In genomic region chr1:7669559-7670208, GRCh38 we compare ENCODE assay signal across 1 cellular context.
A peak's percentile ranks its signal among the peaks of the same experiment; 100 is the strongest.
TF ChIP-seq lines count a peak whose summit lies in the region.

No MANE protein-coding gene starts in this region.

TF ChIP-seq in HepG2, 621 proteins besides CTCF, POLR2A, EP300 and RAD21 (continued from another document and continues in another):
- TF ChIP-seq ZXDC (CRISPR knock-in tag; IDR thresholded peaks at IDR 0.05): no peak
- TF ChIP-seq DPF2 (CRISPR knock-in tag; IDR thresholded peaks at IDR 0.05; ENCODE audit: borderline replicate concordance, low read depth): no peak
- no peak for TF ChIP-seq ZNF101 (CRISPR knock-in tag; IDR thresholded peaks at IDR 0.05; ENCODE audit: borderline replicate concordance, low read depth)
- TF ChIP-seq AGO1 (IDR thresholded peaks at IDR 0.05; ENCODE audit: low read depth, low read length, poor library complexity, severe bottlenecking): peak; percentile 8
- no peak for TF ChIP-seq ZNF317 (CRISPR knock-in tag; IDR thresholded peaks at IDR 0.05)
- no peak for TF ChIP-seq ARID4A (CRISPR knock-in tag; IDR thresholded peaks at IDR 0.05; ENCODE audit: borderline replicate concordance)
- no peak for TF ChIP-seq ZNF556 (CRISPR knock-in tag; IDR thresholded peaks at IDR 0.05; ENCODE audit: borderline replicate concordance)
- no peak for TF ChIP-seq PPARG (CRISPR knock-in tag; conservative IDR thresholded peaks at IDR 0.05)
- TF ChIP-seq NFE2L2 (IDR thresholded peaks at IDR 0.05; ENCODE audit: low read length): no peak
- no peak for TF ChIP-seq ZSCAN22 (CRISPR knock-in tag; IDR thresholded peaks at IDR 0.05)
- no peak for TF ChIP-seq PRDM4 (CRISPR knock-in tag; IDR thresholded peaks at IDR 0.05; ENCODE audit: borderline replicate concordance)
- 0 out of 2 replicates have a peak, but pooled peaks have one; percentile 31 for TF ChIP-seq FOXA3 (CRISPR knock-in tag; IDR thresholded peaks at IDR 0.05)
- no peak for TF ChIP-seq PRMT3 (CRISPR knock-in tag; IDR thresholded peaks at IDR 0.05; ENCODE audit: borderline replicate concordance, low read depth)
- TF ChIP-seq FOXA1 (IDR thresholded peaks at IDR 0.05): no peak
- peak; percentile 58; the same call in 1 of the 2 replicates for TF ChIP-seq FOXA1 (CRISPR knock-in tag; IDR thresholded peaks at IDR 0.05)
- peak; percentile 52; the same call in 1 of the 2 replicates for TF ChIP-seq HNF1B (CRISPR knock-in tag; IDR thresholded peaks at IDR 0.05)
- no peak for TF ChIP-seq ZUFSP (CRISPR knock-in tag; IDR thresholded peaks at IDR 0.05; ENCODE audit: borderline replicate concordance)
- no peak for TF ChIP-seq U2AF2 (IDR thresholded peaks at IDR 0.05; ENCODE audit: low read depth, low read length)
- no peak for TF ChIP-seq MNT (IDR thresholded peaks at IDR 0.05)
- no peak for TF ChIP-seq RBAK (CRISPR knock-in tag; IDR thresholded peaks at IDR 0.05)
- no peak for TF ChIP-seq HOXA7 (CRISPR knock-in tag; IDR thresholded peaks at IDR 0.05)
- TF ChIP-seq ZNF337 (CRISPR knock-in tag; IDR thresholded peaks at IDR 0.05; ENCODE audit: borderline replicate concordance, low read depth): no peak
- no peak for TF ChIP-seq ESRRA (CRISPR knock-in tag; IDR thresholded peaks at IDR 0.05; ENCODE audit: low read depth)
- no peak for TF ChIP-seq ZNF276 (CRISPR knock-in tag; IDR thresholded peaks at IDR 0.05; ENCODE audit: low read depth)
- TF ChIP-seq JDP2 (CRISPR knock-in tag; IDR thresholded peaks at IDR 0.05; ENCODE audit: borderline replicate concordance): no peak
- TF ChIP-seq ZNF878 (CRISPR knock-in tag; IDR thresholded peaks at IDR 0.05): no peak
- TF ChIP-seq ZNF33A (CRISPR knock-in tag; IDR thresholded peaks at IDR 0.05; ENCODE audit: borderline replicate concordance): no peak
- no peak for TF ChIP-seq KMT2A (CRISPR knock-in tag; IDR thresholded peaks at IDR 0.05)
- 0 out of 2 replicates have a peak, but pooled peaks have one; percentile 11 for TF ChIP-seq FOSL2 (CRISPR knock-in tag; IDR thresholded peaks at IDR 0.05)
- TF ChIP-seq ZBTB34 (CRISPR knock-in tag; IDR thresholded peaks at IDR 0.05): no peak
- no peak for TF ChIP-seq SNAPC4 (CRISPR knock-in tag; IDR thresholded peaks at IDR 0.05)
